8 cellular contexts compared by ENCODE assay signal in genomic region chr4:183444953-183445543, GRCh38. TPM values are rescaled to one million over a fixed set of nuclear protein-coding genes. Genes with fewer than 3 reads are reported as not detected.
A peak's percentile ranks its signal among the peaks of the same experiment; 100 is the strongest.
DNase-seq lines count a peak whose midpoint lies in the region; ATAC-seq and TF ChIP-seq lines count a peak whose summit lies in the region.

No MANE protein-coding gene starts in this region.

- WGBS in ovary, 3 donors: 0 to 1% (median 1%) methylated on average over 35 to 39 of the region's 39 CpGs

- H3K4me3 Mint-ChIP-seq in activated B cell treated with CpG ODN at 0.5 μM for 24 hours: peak overlapping the region; percentile 95

- CTCF ChIA-PET in activated B cell treated with CpG ODN at 0.5 μM for 24 hours (lab: Charles Lee): interaction anchor here (1.2 to 3.2 kb wide), 2 partner anchors 38 to 527 kb away, joined by 3 to 18 read pairs; no protein-coding TSS in a partner anchor

- no peak for TF ChIP-seq CTCF in activated B cell treated with CpG ODN at 0.5 μM for 24 hours (IDR thresholded peaks at IDR 0.05)
- TF ChIP-seq CTCF in ovary (IDR thresholded peaks at IDR 0.05): no peak

- H3K9me3 Mint-ChIP-seq in activated B cell treated with CpG ODN at 0.5 μM for 24 hours: no peaks in the 10 kb centered on the region

- peaks cover 46% of the 10 kb centered on the region for H3K36me3 Mint-ChIP-seq in activated B cell treated with CpG ODN at 0.5 μM for 24 hours (ENCODE audit: low read depth)

- H3K27ac Mint-ChIP-seq in activated B cell treated with CpG ODN at 0.5 μM for 24 hours: peak overlapping the region; percentile 95

- H3K4me1 ChIP-seq in ovary (ENCODE audit: insufficient read depth): peaks cover 2% of the 10 kb centered on the region

- H3K36me3 ChIP-seq in ovary: no peaks in the 10 kb centered on the region

- no peaks in the 10 kb centered on the region for H3K27me3 Mint-ChIP-seq in activated B cell treated with CpG ODN at 0.5 μM for 24 hours

- H3K27me3 ChIP-seq in ovary: no peaks in the 10 kb centered on the region

- H3K27ac ChIP-seq in ovary: peak overlapping the region; percentile 84 to 99

- no peaks in the 10 kb centered on the region for H3K9me3 ChIP-seq in ovary

- POLR2A ChIA-PET in activated B cell treated with CpG ODN at 0.5 μM for 24 hours (lab: Charles Lee): interaction anchor here (0.8 to 3.9 kb wide), 4 partner anchors 37 to 528 kb away, joined by 3 to 41 read pairs (median 15); partner anchors contain the start of genes DCTD and ING2

- H3K4me1 Mint-ChIP-seq in activated B cell treated with CpG ODN at 0.5 μM for 24 hours: peaks cover 36% of the 10 kb centered on the region

- TF ChIP-seq EP300 in ovary (IDR thresholded peaks at IDR 0.05): no peak

- peak overlapping the region; percentile 93 for H3K4me3 ChIP-seq in ovary

- intact Hi-C loops in activated B cell treated with CpG ODN at 0.5 μM for 24 hours (cut with micrococcal nuclease) (loop anchor here (1.0 to 10.0 kb wide), 10 partner anchors 28 to 1757 kb away; partner anchors contain the start of genes ACSL1, CASP3, CFAP97 and DCTD), ovary (cut with DNase I) (loop anchor here in 1 of 4 donors (10.0 kb wide), 1 partner anchor 60 kb away; the partner anchor contains the start of gene ING2)

- DNase-seq in EH (ENCODE audit: low read depth): peak; percentile 36
- DNase-seq in activated B cell treated with CpG ODN at 0.5 μM for 24 hours: no peak
- peak; percentile 20 for DNase-seq in globus pallidus (ENCODE audit: low spot score)
- DNase-seq in ovary: peak in 2 of 5 donors; percentile 40 to 46
- no peak for DNase-seq in SW 1271 (lab: John Stamatoyannopoulos, UW)
- no peak for DNase-seq in stimulated activated CD4-positive, alpha-beta T cell treated with anti-CD3 and anti-CD28 coated beads, Interleukin-4, amount 100 ng/mL, for 4 hours

- no peak for TF ChIP-seq POLR2A in ovary (IDR thresholded peaks at IDR 0.05)

- ATAC-seq in GM19397 (IDR thresholded peaks at IDR 0.05; ENCODE audit: unreplicated experiment): peak; percentile 23
- peak; percentile 13 for ATAC-seq in HG03521 (IDR thresholded peaks at IDR 0.05; ENCODE audit: unreplicated experiment)
- ATAC-seq in activated B cell treated with CpG ODN at 0.5 μM for 24 hours (ENCODE audit: low read depth): peak; percentile 16

RNA-seq across cellular contexts. Expression of gene CDKN2AIP, which starts 0.6 kb away (rescaled TPM):
- 19.9 and 21.8 TPM in 2 replicates for total RNA-seq in activated B cell treated with CpG ODN at 0.5 μM for 24 hours
- total RNA-seq in ovary: 10 to 100 TPM; 17.8 to 28.8 (median 19.2) TPM
- polyA plus RNA-seq in ovary: 10 to 100 TPM; 14.2 to 25.9 TPM

RNA-seq across cellular contexts. Expression of gene ING2, which starts 59.8 kb away (rescaled TPM):
- total RNA-seq in activated B cell treated with CpG ODN at 0.5 μM for 24 hours (4.3 and 5.5 TPM in 2 replicates), ovary (10 to 100 TPM; 19.3 to 47.5 (median 28.7) TPM)
- polyA plus RNA-seq in ovary: 10 to 100 TPM; 38.6 to 47.3 TPM

Comparison
In these comparisons a context has a peak if more than half of its experiments do, and no peak if none do; other contexts are left out.
1. DNase-seq: peak in EH (single experiment) and globus pallidus (single experiment); none in activated B cell treated with CpG ODN at 0.5 μM for 24 hours (single experiment), SW 1271 (0 of 2) and stimulated activated CD4-positive, alpha-beta T cell treated with anti-CD3 and anti-CD28 coated beads, Interleukin-4, amount 100 ng/mL, for 4 hours (0 of 2).
2. Peak in every context shown above with its lines, with median percentiles within 50 percentile points of each other: ATAC-seq.